ENCODE assay signal across 12 cellular contexts in genomic region chr6:141265748-141266647, GRCh38.
DNase-seq lines count a peak whose midpoint lies in the region; ATAC-seq, FAIRE-seq and TF ChIP-seq lines count a peak whose summit lies in the region.
"Had no signal": no experiment of that assay in that cellular context is flagged by ENCODE, and none has a peak within 500 bp of the region (broad histone marks: within the 10 kb centered on the region; RNA-seq: fewer than 3 reads in every experiment).

No MANE protein-coding gene starts in this region.

- 51% methylated on average over 5 of the region's 5 CpGs for WGBS in GM12878 (ENCODE audit: insufficient coverage, insufficient replicate concordance, low lambda C conversion rate, missing lambda C conversion rate)

- peak overlapping the region; percentile 4; the same call in 1 of the 2 replicates for H3K4me3 ChIP-seq in AG09309 (ENCODE audit: control insufficient read depth, low read depth, low read length)
- H3K4me3 ChIP-seq in MM.1S (ENCODE audit: low read length) = peak overlapping the region; percentile 64
- 0 out of 2 replicates have a peak overlapping the region, but pooled peaks have one; percentile 3 for H3K4me3 ChIP-seq in GM12878
- H3K4me3 ChIP-seq in lower lobe of right lung = peak overlapping the region; percentile 17

- no peak for TF ChIP-seq RAD21 in GM12878 (IDR thresholded peaks at IDR 0.05; ENCODE audit: insufficient read depth, low read depth, low read length)

- peak overlapping the region; percentile 59 for H2AFZ ChIP-seq in MM.1S (ENCODE audit: low read length)
- H2AFZ ChIP-seq in GM12878 (ENCODE audit: control insufficient read depth, low read depth, low read length) = no peak overlapping the region

- no peaks in the 10 kb centered on the region for H3F3A ChIP-seq in MM.1S (ENCODE audit: insufficient read depth, low read length)

- DNase-seq in AG09309 (ENCODE audit: low read depth) = no peak
- DNase-seq in MM.1S = peak; percentile 37
- no peak for DNase-seq in GM12878 (ENCODE audit: low read depth, low spot score)
- DNase-seq in lower lobe of right lung = no peak
- DNase-seq in HuH-7.5 (ENCODE audit: low spot score) = no peak
- no peak for DNase-seq in OCI-M2 (lab: John Stamatoyannopoulos, UW; ENCODE audit: unreplicated experiment)
- no peak for DNase-seq in HPDE6-E6E7 (ENCODE audit: extremely low spot score)
- DNase-seq: activated CD4-positive, alpha-beta T cell treated with anti-CD3 and anti-CD28 coated beads, Interleukin-2, amount 50 U/mL, for 4 hours; CD8-positive, alpha-beta T cell; NCI-H774; posterior cingulate gyrus had no signal

- in situ Hi-C loops in GM12878 (cut with MboI) = no loop called here

- SMC1A ChIA-PET in GM12878 (lab: Charles Lee; ENCODE audit: uncharacterized antibody, unreplicated experiment) = interaction anchor here (1.5 kb wide), 1 partner anchor 14 kb away, joined by 5 read pairs; no protein-coding TSS in a partner anchor

- RAD21 ChIA-PET in GM12878 (lab: Charles Lee; ENCODE audit: unreplicated experiment) = interaction anchor here (1.1 kb wide), 1 partner anchor 13 kb away, joined by 3 read pairs; no protein-coding TSS in a partner anchor

- CTCF ChIA-PET in GM12878 (lab: Yijun Ruan, JAX) = no interaction called here

- BruUV-seq in GM12878 (replicated peaks; lab: Mats Ljungman, UMichigan) = no TSS peak

- H3K4me1 ChIP-seq in MM.1S (ENCODE audit: low read length) (no peaks in the 10 kb centered on the region), GM12878 (ENCODE audit: control insufficient read depth, insufficient read depth, low read length) (no peaks in the 10 kb centered on the region), lower lobe of right lung (no peaks in the 10 kb centered on the region)

- H3K4me2 ChIP-seq in MM.1S (ENCODE audit: low read depth, low read length) (peak overlapping the region; percentile 77), GM12878 (ENCODE audit: control insufficient read depth, insufficient read depth) (no peak overlapping the region)

- H3K9me3 ChIP-seq in MM.1S (replicated peaks; ENCODE audit: insufficient read depth, low read length) (no peaks in the 10 kb centered on the region), GM12878 (replicated peaks; ENCODE audit: control insufficient read depth, insufficient read depth, low read length) (no peaks in the 10 kb centered on the region), lower lobe of right lung (no peaks in the 10 kb centered on the region)

- H3K79me2 ChIP-seq in MM.1S (ENCODE audit: low read length) = no peaks in the 10 kb centered on the region
- H3K79me2 ChIP-seq in GM12878 (ENCODE audit: control insufficient read depth, insufficient read depth, low read length) = no peaks in the 10 kb centered on the region

- TF ChIP-seq POLR2A in GM12878 (IDR thresholded peaks at IDR 0.05; ENCODE audit: low read depth, low read length) = no peak

- H3K9ac ChIP-seq in MM.1S (ENCODE audit: low read length) (peak overlapping the region; percentile 54; the same call in 1 of the 2 replicates), GM12878 (ENCODE audit: control insufficient read depth, insufficient read depth, low read length) (no peak overlapping the region)

- no peaks in the 10 kb centered on the region for H3K36me3 ChIP-seq in MM.1S (replicated peaks; ENCODE audit: insufficient read depth, low read length)
- no peaks in the 10 kb centered on the region for H3K36me3 ChIP-seq in GM12878 (ENCODE audit: control insufficient read depth in 2 of 2, insufficient read depth in 2 of 2, low read length in 1 of 2)
- no peaks in the 10 kb centered on the region for H3K36me3 ChIP-seq in lower lobe of right lung

- no peaks in the 10 kb centered on the region for H3K9me2 ChIP-seq in MM.1S (replicated peaks; ENCODE audit: insufficient read depth, low read length)

- intact Hi-C loops in GM12878 (cut with micrococcal nuclease; ENCODE audit: unreplicated experiment) = no loop called here
- intact Hi-C loops in lower lobe of right lung (cut with DNase I) = no loop called here

- FAIRE-seq in GM12878 (lab: Jason Lieb, UNC) = no peak

- TF ChIP-seq CTCF in AG09309 (IDR thresholded peaks at IDR 0.05; ENCODE audit: control insufficient read depth, insufficient read depth, low read depth, low read length, missing control alignments) (no peak), MM.1S (IDR thresholded peaks at IDR 0.05; ENCODE audit: low read length) (no peak), GM12878 (IDR thresholded peaks at IDR 0.05 in 2 of 3, conservative IDR thresholded peaks at IDR 0.05 in 1 of 3; ENCODE audit: control insufficient read depth in 2 of 3, extremely low read depth in 1 of 3, insufficient read depth in 1 of 3, low read depth in 3 of 3, low read length in 3 of 3) (no peak), lower lobe of right lung (IDR thresholded peaks at IDR 0.05) (no peak)

- no peak for TF ChIP-seq EP300 in GM12878 (IDR thresholded peaks at IDR 0.05; ENCODE audit: borderline replicate concordance in 1 of 2, control insufficient read depth in 1 of 2, low read depth in 2 of 2, low read length in 2 of 2)

- H3K27ac ChIP-seq in MM.1S (ENCODE audit: low read length) = no peak overlapping the region
- H3K27ac ChIP-seq in GM12878 (ENCODE audit: control insufficient read depth, insufficient read depth) = no peak overlapping the region
- no peak overlapping the region for H3K27ac ChIP-seq in lower lobe of right lung

- POLR2A ChIA-PET in GM12878 (lab: Charles Lee) = no interaction called here

- H4K20me1 ChIP-seq in MM.1S (ENCODE audit: insufficient read depth, low read length) (no peaks in the 10 kb centered on the region), GM12878 (ENCODE audit: control insufficient read depth, insufficient read depth) (no peaks in the 10 kb centered on the region)

- ATAC-seq in GM12878 = peak; percentile 41
- ATAC-seq in lower lobe of right lung = no peak
- ATAC-seq in GM21786 (IDR thresholded peaks at IDR 0.05; ENCODE audit: unreplicated experiment) = no peak
- ATAC-seq: CD8-positive, alpha-beta T cell had no signal

- no peaks in the 10 kb centered on the region for H3K27me3 ChIP-seq in MM.1S (replicated peaks; ENCODE audit: insufficient read depth, low read length)
- no peaks in the 10 kb centered on the region for H3K27me3 ChIP-seq in GM12878 (replicated peaks in 1 of 2; ENCODE audit: control insufficient read depth in 2 of 2, insufficient read depth in 2 of 2, low read length in 1 of 2)
- H3K27me3 ChIP-seq in lower lobe of right lung (ENCODE audit: low read depth) = no peaks in the 10 kb centered on the region

TF ChIP-seq in GM12878, 131 proteins besides CTCF, POLR2A, EP300 and RAD21:
- TF ChIP-seq SIN3A (IDR thresholded peaks at IDR 0.05; ENCODE audit: low read depth, low read length) (no peak), ZNF217 (IDR thresholded peaks at IDR 0.05) (no peak), FOXM1 (IDR thresholded peaks at IDR 0.05; ENCODE audit: low read depth, low read length) (no peak), RAD51 (IDR thresholded peaks at IDR 0.05) (no peak), EGR1 (IDR thresholded peaks at IDR 0.05; ENCODE audit: borderline replicate concordance in 1 of 2, low read depth in 2 of 2, low read length in 2 of 2) (no peak), TCF12 (IDR thresholded peaks at IDR 0.05; ENCODE audit: low read depth, low read length) (no peak), STAT1 (conservative IDR thresholded peaks at IDR 0.05) (no peak), MAX (IDR thresholded peaks at IDR 0.05; ENCODE audit: low read depth, low read length) (no peak), PAX8 (IDR thresholded peaks at IDR 0.05) (no peak), IRF3 (IDR thresholded peaks at IDR 0.05) (no peak), GATAD2B (conservative IDR thresholded peaks at IDR 0.05; ENCODE audit: low read depth) (no peak)

Comparison
In these comparisons a context has a peak if more than half of its experiments do, and no peak if none do; other contexts are left out.
1. H3K4me3 ChIP-seq: peak in every context shown above with its lines; median percentile 64 in MM.1S; 17 in lower lobe of right lung; 4 in AG09309; 3 in GM12878.